8 cellular contexts compared by ENCODE assay signal in genomic region chr3:16048435-16049318, GRCh38.
DNase-seq lines count a peak whose midpoint lies in the region; TF ChIP-seq lines count a peak whose summit lies in the region.

No MANE protein-coding gene starts in this region.

- H3K79me2 ChIP-seq in mammary epithelial cell (ENCODE audit: insufficient read depth, low read length), result no peaks in the 10 kb centered on the region

- in situ Hi-C loops in mammary epithelial cell (cut with MboI; ENCODE audit: low sequenced_read_pairs in 2 of 2), result loop anchor here (5.0 to 10.0 kb wide), 4 partner anchors 126 to 199 kb away; partner anchors contain the start of gene GALNT15 (in 1 of the 2)

- intact Hi-C loops in mammary epithelial cell (cut with micrococcal nuclease), result loop anchor here (1.0 to 2.0 kb wide), 7 partner anchors 66 to 502 kb away; no protein-coding TSS in a partner anchor

- H3K9me3 ChIP-seq in mammary epithelial cell (replicated peaks; ENCODE audit: insufficient read depth, low read length), result no peaks in the 10 kb centered on the region

- peak; percentile 79 for DNase-seq in A172 (ENCODE audit: low spot score)
- peak; percentile 51 for DNase-seq in GM04504 (ENCODE audit: low read depth)
- peak; percentile 78 for DNase-seq in HCEC 1CT
- peak; percentile 72 for DNase-seq in M059J (ENCODE audit: low read depth)
- DNase-seq in SW 1271 (lab: John Stamatoyannopoulos, UW), result peak; percentile 60 to 81
- peak; percentile 55 for DNase-seq in mammary epithelial cell
- DNase-seq in kidney glomerular epithelial cell (lab: John Stamatoyannopoulos, UW), result peak; percentile 73
- peak; percentile 52 for DNase-seq in stimulated activated CD4-positive, alpha-beta T cell treated with anti-CD3 and anti-CD28 coated beads, Interleukin-4, amount 100 ng/mL, for 24 hours

- H3K27me3 ChIP-seq in mammary epithelial cell (ENCODE audit: insufficient read depth, low read length), result no peaks in the 10 kb centered on the region

- CTCF ChIA-PET in mammary epithelial cell (lab: Charles Lee; ENCODE audit: low non-redundant PET), result interaction anchor here (0.6 to 1.1 kb wide), 4 partner anchors 66 to 130 kb away, joined by 3 to 6 read pairs (median 4); no protein-coding TSS in a partner anchor

- H3K4me3 ChIP-seq in mammary epithelial cell (replicated peaks in 1 of 3; ENCODE audit: insufficient read depth in 1 of 3, low read depth in 2 of 3, low read length in 3 of 3), result peak overlapping the region in 2 of 3 experiments; percentile 6 to 16

- peak overlapping the region; percentile 42 for H3K4me2 ChIP-seq in mammary epithelial cell (ENCODE audit: insufficient read depth, low read depth, low read length)

- WGBS in mammary epithelial cell (ENCODE audit: low coverage, missing lambda C conversion rate), result 2% methylated on average over 5 of the region's 5 CpGs

- TF ChIP-seq CTCF in mammary epithelial cell (conservative IDR thresholded peaks at IDR 0.05 in 1 of 2, IDR thresholded peaks at IDR 0.05 in 1 of 2; ENCODE audit: extremely low read depth in 1 of 2, insufficient read depth in 1 of 2, low read depth in 1 of 2, low read length in 2 of 2), result peak; percentile 58 to 81

- H3K36me3 ChIP-seq in mammary epithelial cell (ENCODE audit: insufficient read depth, low read length), result no peaks in the 10 kb centered on the region

- BruUV-seq in mammary epithelial cell (replicated peaks; lab: Mats Ljungman, UMichigan), result no TSS peak

- dilution Hi-C loops in mammary epithelial cell (cut with HindIII; ENCODE audit: low sequenced_read_pairs), result no loop called here

- no peak overlapping the region for H2AFZ ChIP-seq in mammary epithelial cell (ENCODE audit: low read depth, low read length)

- no peak overlapping the region for H3K9ac ChIP-seq in mammary epithelial cell (ENCODE audit: insufficient read depth, low read length)

- H4K20me1 ChIP-seq in mammary epithelial cell (ENCODE audit: insufficient read depth, low read length), result no peaks in the 10 kb centered on the region

- no peaks in the 10 kb centered on the region for H3K4me1 ChIP-seq in mammary epithelial cell (ENCODE audit: insufficient read depth, low read length)

- no peak overlapping the region for H3K27ac ChIP-seq in mammary epithelial cell (ENCODE audit: insufficient read depth, low read depth, low read length)
